Comparison of ENCODE assay signal across 21 cellular contexts in the genomic region with DNA sequence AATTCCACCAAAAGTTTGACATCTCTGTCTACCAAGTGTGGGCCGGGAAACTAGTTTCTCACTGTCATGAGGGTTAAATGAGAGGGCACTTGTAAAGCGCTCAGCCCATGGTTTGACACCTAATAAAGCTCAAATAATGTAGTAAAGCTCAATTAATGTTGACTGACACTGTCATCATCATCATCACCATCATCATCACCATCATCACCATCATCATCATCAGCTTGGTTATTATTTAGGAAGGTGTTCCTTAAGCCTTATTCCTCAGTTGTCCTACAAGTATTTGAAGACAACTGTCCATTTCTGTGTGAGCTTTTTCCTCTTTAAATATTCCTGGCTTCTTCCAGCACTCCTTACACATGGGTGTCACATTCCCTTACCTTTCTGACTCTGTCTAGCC. TPM values are rescaled to one million over a fixed set of nuclear protein-coding genes. Genes with fewer than 3 reads are reported as not detected.
DNase-seq lines count a peak whose midpoint lies in the region; ATAC-seq, FAIRE-seq and TF ChIP-seq lines count a peak whose summit lies in the region.
"Had no signal": no experiment of that assay in that cellular context is flagged by ENCODE, and none has a peak within 500 bp of the region (broad histone marks: within the 10 kb centered on the region; RNA-seq: fewer than 3 reads in every experiment).

No MANE protein-coding gene starts in this region.

- CTCF ChIA-PET in HepG2 (lab: Yijun Ruan, JAX; ENCODE audit: low intra/inter-chr PET ratio, low total read pairs): no interaction called here

- in situ Hi-C loops in HepG2 (cut with HindIII; ENCODE audit: extremely low pct_ligation_motif_present, low pct_unique_long_range_greater_than_20kb): no loop called here

- no peaks in the 10 kb centered on the region for H3K79me2 ChIP-seq in HepG2 (ENCODE audit: insufficient read depth, low read length)

- FAIRE-seq in HepG2 (lab: Jason Lieb, UNC): no peak
- FAIRE-seq in bronchial epithelial cell (lab: Jason Lieb, UNC): peak; percentile 43
- peak; percentile 5 for FAIRE-seq in urothelium cell line (lab: Jason Lieb, UNC)
- FAIRE-seq: A204.1, G401.6, GM19239 had no signal

- H3K27me3 ChIP-seq in HepG2 (ENCODE audit: control insufficient read depth in 1 of 2, insufficient read depth in 2 of 2, low read length in 2 of 2) (peaks cover 0 to 23% of the 10 kb centered on the region in 2 experiments; a peak in 3 of 5 replicates), right lobe of liver (no peaks in the 10 kb centered on the region), bronchial epithelial cell (ENCODE audit: control insufficient read depth, insufficient read depth, low read length) (peaks cover 2% of the 10 kb centered on the region)
- H3K27me3 ChIP-seq: BLaER1 had no signal

- intact Hi-C loops in HepG2 (cut with micrococcal nuclease; ENCODE audit: unreplicated experiment) (no loop called here), right lobe of liver (cut with DNase I) (no loop called here)

- no peak for TF ChIP-seq POLR2A in HepG2 (IDR thresholded peaks at IDR 0.05; ENCODE audit: insufficient read depth in 1 of 2, low read depth in 2 of 2, low read length in 2 of 2)
- no peak for TF ChIP-seq POLR2A in right lobe of liver (IDR thresholded peaks at IDR 0.05)

- TF ChIP-seq EP300 in HepG2 (IDR thresholded peaks at IDR 0.05; ENCODE audit: low read depth in 2 of 2, low read length in 2 of 2) (no peak), HepG2 (CRISPR knock-in tag; IDR thresholded peaks at IDR 0.05; ENCODE audit: borderline replicate concordance) (no peak)

- no peak overlapping the region for H3K9ac ChIP-seq in HepG2 (ENCODE audit: insufficient read depth, low read depth, low read length)
- H3K9ac ChIP-seq: BLaER1, GM23248 had no signal

- POLR2A ChIA-PET in HepG2 (lab: Yijun Ruan, JAX): no interaction called here

- no peak for TF ChIP-seq RAD21 in HepG2 (CRISPR knock-in tag; IDR thresholded peaks at IDR 0.05)

- H3K36me3 ChIP-seq in HepG2 (replicated peaks in 1 of 2; ENCODE audit: control insufficient read depth in 1 of 2, insufficient read depth in 2 of 2, low read length in 2 of 2) (no peaks in the 10 kb centered on the region), right lobe of liver (no peaks in the 10 kb centered on the region), bronchial epithelial cell (ENCODE audit: control insufficient read depth, insufficient read depth, low read length) (no peaks in the 10 kb centered on the region)
- H3K36me3 ChIP-seq: BLaER1 had no signal

- H3K4me2 ChIP-seq in HepG2 (ENCODE audit: low read depth, low read length): no peak overlapping the region
- H3K4me2 ChIP-seq: BLaER1 had no signal

- ATAC-seq in HepG2 (no peak), right lobe of liver (no peak), HG02588 (IDR thresholded peaks at IDR 0.05; ENCODE audit: unreplicated experiment) (no peak)
- ATAC-seq: CD8-positive, alpha-beta T cell; HCT116 had no signal

- H4K20me1 ChIP-seq in HepG2 (ENCODE audit: insufficient read depth, low read length): no peaks in the 10 kb centered on the region
- H4K20me1 ChIP-seq: BLaER1 had no signal

- BruUV-seq in HepG2 (replicated peaks; lab: Mats Ljungman, UMichigan): no TSS peak

- DNase-seq in HepG2 (ENCODE audit: low spot score): no peak
- DNase-seq in right lobe of liver: no peak
- DNase-seq in bronchial epithelial cell (ENCODE audit: low read depth): no peak
- DNase-seq in urothelium cell line (ENCODE audit: low spot score): no peak
- no peak for DNase-seq in SIG-M5 (lab: John Stamatoyannopoulos, UW)
- DNase-seq: Caco-2; CD4-positive, CD25-positive, alpha-beta regulatory T cell; CD8-positive, alpha-beta T cell; DMS153; DND-41; GM23248; H9; HFFc6 had no signal

- peaks cover 26% of the 10 kb centered on the region for H3K4me1 ChIP-seq in HepG2 (ENCODE audit: insufficient read depth, low read length)
- H3K4me1 ChIP-seq in right lobe of liver: no peaks in the 10 kb centered on the region
- H3K4me1 ChIP-seq: BLaER1 had no signal

- no peaks in the 10 kb centered on the region for H3K9me3 ChIP-seq in HepG2 (ENCODE audit: low read length)
- no peaks in the 10 kb centered on the region for H3K9me3 ChIP-seq in right lobe of liver
- H3K9me3 ChIP-seq: BLaER1, Caco-2 had no signal

- no peak overlapping the region for H2AFZ ChIP-seq in HepG2 (ENCODE audit: low read length)
- H2AFZ ChIP-seq: GM23248 had no signal

- TF ChIP-seq CTCF in HepG2 (CRISPR knock-in tag; IDR thresholded peaks at IDR 0.05) (no peak), right lobe of liver (IDR thresholded peaks at IDR 0.05) (no peak), bronchial epithelial cell (IDR thresholded peaks at IDR 0.05; ENCODE audit: insufficient read depth, low read length, severe bottlenecking) (no peak)

- WGBS in HepG2 (ENCODE audit: low lambda C conversion rate): 33% methylated on average over 2 of the region's 2 CpGs
- 95% methylated on average over 2 of the region's 2 CpGs for WGBS in right lobe of liver (ENCODE audit: insufficient coverage, low coverage, low lambda C conversion rate, missing lambda C conversion rate)

- no peak overlapping the region for H3K4me3 ChIP-seq in HepG2 (replicated peaks in 1 of 3; ENCODE audit: insufficient read depth in 1 of 3, low read depth in 2 of 3, low read length in 3 of 3)
- no peak overlapping the region for H3K4me3 ChIP-seq in right lobe of liver
- no peak overlapping the region for H3K4me3 ChIP-seq in bronchial epithelial cell (ENCODE audit: low read depth, low read length)
- H3K4me3 ChIP-seq: BLaER1, GM23248 had no signal

- H3K27ac ChIP-seq in HepG2 (ENCODE audit: extremely low read length, insufficient read depth, low read length): no peak overlapping the region
- no peak overlapping the region for H3K27ac ChIP-seq in right lobe of liver
- H3K27ac ChIP-seq: 22Rv1, BLaER1, C4-2B, GM23248 had no signal

TF ChIP-seq in HepG2, 621 proteins besides CTCF, POLR2A, EP300 and RAD21:
- peak; percentile 80 for TF ChIP-seq CREB1 (IDR thresholded peaks at IDR 0.05)
- TF ChIP-seq CREB1 (CRISPR knock-in tag; IDR thresholded peaks at IDR 0.05): no peak
- TF ChIP-seq ZNF274 (CRISPR knock-in tag; IDR thresholded peaks at IDR 0.05): no peak

RNA-seq across cellular contexts. Expression of gene SEPHS1, which starts 40.4 kb away (rescaled TPM):
- total RNA-seq in HepG2 (2016; rRNA removed; fragmentation: Illumina TruSeq; extraction: Trizol) (61.5 and 76.0 TPM in 2 replicates), right lobe of liver (10 to 100 TPM; 25.4 to 32.1 (median 29.3) TPM), bronchial epithelial cell (18.7 and 22.9 TPM in 2 replicates)
- total RNA-seq in HepG2 (2016; cell fraction: cytosol; rRNA removed; fragmentation: Illumina TruSeq; extraction: Trizol; ENCODE audit: low read depth): 81.7 and 82.0 TPM in 2 replicates
- total RNA-seq in HepG2 (2016; cell fraction: insoluble cytoplasmic fraction; rRNA removed; fragmentation: Illumina TruSeq; extraction: Trizol): 64.7 and 68.6 TPM in 2 replicates
- total RNA-seq in HepG2 (2016; cell fraction: membrane; rRNA removed; fragmentation: Illumina TruSeq; extraction: Trizol): 145 and 152 TPM in 2 replicates
- 26.6 and 33.5 TPM in 2 replicates for total RNA-seq in HepG2 (2016; cell fraction: nucleus; rRNA removed; fragmentation: Illumina TruSeq; extraction: Trizol)
- 52.3 and 57.8 TPM in 2 replicates for polyA plus RNA-seq in HepG2 (2011; rRNA removed)
- polyA plus RNA-seq in HepG2 (2011; cell fraction: cytosol; rRNA removed): 37.6 and 45.1 TPM in 2 replicates
- 19.5 and 19.9 TPM in 2 replicates for polyA plus RNA-seq in HepG2 (2011; cell fraction: nucleus; rRNA removed)
- polyA plus RNA-seq in HepG2 (2012): 32.9 and 36.4 TPM in 2 replicates
- polyA plus RNA-seq in HepG2 (2016; cell fraction: cytosol; fragmentation: Illumina TruSeq; extraction: Trizol; ENCODE audit: low read depth): 167 and 171 TPM in 2 replicates
- 95.6 and 112 TPM in 2 replicates for polyA plus RNA-seq in HepG2 (2016; cell fraction: insoluble cytoplasmic fraction; fragmentation: Illumina TruSeq; extraction: Trizol; ENCODE audit: low read depth)
- polyA plus RNA-seq in HepG2 (2016; cell fraction: membrane; fragmentation: Illumina TruSeq; extraction: Trizol; ENCODE audit: low read depth): 189 and 199 TPM in 2 replicates
- 67.4 and 69.2 TPM in 2 replicates for polyA plus RNA-seq in HepG2 (2016; cell fraction: nucleus; fragmentation: Illumina TruSeq; extraction: Trizol; ENCODE audit: insufficient read depth, low read depth)
- 44.9 and 79.2 TPM in 2 replicates for polyA minus RNA-seq in HepG2 (2011; rRNA and poly(A)+ RNA removed; ENCODE audit: low replicate concordance)
- 26.9 and 32.6 TPM in 2 replicates for polyA minus RNA-seq in HepG2 (2011; cell fraction: cytosol; rRNA and poly(A)+ RNA removed)
- polyA minus RNA-seq in HepG2 (2011; cell fraction: nucleus; rRNA and poly(A)+ RNA removed): 18.8 and 19.8 TPM in 2 replicates
